In the genomic region with DNA sequence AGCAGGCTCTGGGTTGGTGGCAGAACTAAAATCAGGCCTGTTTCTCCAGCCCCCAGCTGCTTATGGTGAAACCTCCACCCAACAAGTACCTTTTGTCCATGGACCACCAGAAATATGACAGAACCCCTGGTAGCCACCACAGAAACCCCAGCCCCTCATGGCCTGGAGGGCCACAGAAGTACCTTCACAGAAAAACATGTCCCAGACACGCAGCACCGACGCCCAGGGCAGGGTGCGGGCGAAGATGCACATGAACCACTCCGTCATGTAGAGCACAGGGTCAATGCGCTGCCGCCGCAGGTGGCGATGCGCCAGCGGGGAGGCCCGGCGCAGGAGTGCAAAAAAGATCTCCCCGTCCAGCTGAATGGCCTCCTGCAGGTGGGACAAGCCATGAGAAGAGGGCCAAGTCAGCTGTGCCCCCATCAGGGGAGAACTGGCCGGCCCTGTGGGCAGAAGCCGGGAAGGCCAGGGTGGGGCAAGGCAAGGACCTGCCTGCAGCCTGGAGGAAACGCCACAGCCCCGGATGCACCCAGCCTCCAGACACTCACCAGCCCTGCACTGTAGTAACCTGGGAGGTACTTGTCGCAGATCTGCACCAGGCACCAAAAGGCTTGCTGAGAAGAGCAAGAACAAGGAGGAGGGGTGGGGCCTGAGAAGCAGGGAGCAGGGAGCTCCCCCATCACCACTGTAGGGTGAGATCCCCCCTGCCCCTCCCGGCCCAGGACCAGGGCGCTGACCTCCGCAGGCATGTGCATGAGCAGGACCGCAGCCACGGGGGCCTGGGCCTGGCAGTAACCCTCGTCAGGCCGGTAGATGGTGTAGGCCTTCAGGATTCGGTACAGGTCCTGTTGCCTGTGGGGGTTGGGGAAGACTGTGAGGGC, we compare ENCODE assay signal across 18 cellular contexts. TPM values are rescaled to one million over a fixed set of nuclear protein-coding genes. Genes with fewer than 3 reads are reported as not detected.
DNase-seq lines count a peak whose midpoint lies in the region; ATAC-seq and TF ChIP-seq lines count a peak whose summit lies in the region.
"Had no signal": no experiment of that assay in that cellular context is flagged by ENCODE, and none has a peak within 500 bp of the region (broad histone marks: within the 10 kb centered on the region; RNA-seq: fewer than 3 reads in every experiment).

No MANE protein-coding gene starts in this region.

- H3K4me3 ChIP-seq in GM23338 (no peak overlapping the region), trophoblast cell (ENCODE audit: low read depth, low read length) (no peak overlapping the region)

- peaks cover 20% of the 10 kb centered on the region for H3K4me1 Mint-ChIP-seq in activated naive CD4-positive, alpha-beta T cell treated with anti-CD3 and anti-CD28 coated beads for 36 hours (ENCODE audit: low read depth)
- H3K4me1 Mint-ChIP-seq in GM23338 (peaks cover 29% of the 10 kb centered on the region), chondrocyte (ENCODE audit: low read depth) (peaks cover 24% of the 10 kb centered on the region)

- H4K20me1 ChIP-seq in GM23338 (replicated peaks; ENCODE audit: insufficient read depth) = peaks cover 4% of the 10 kb centered on the region; the same call in 1 of the 2 replicates

- H3K79me1 ChIP-seq in trophoblast cell (ENCODE audit: low read length) = peaks cover 15% of the 10 kb centered on the region

- H3K79me2 ChIP-seq in GM23338 (replicated peaks; ENCODE audit: insufficient read depth) (peaks cover 11% of the 10 kb centered on the region), trophoblast cell (ENCODE audit: control insufficient read depth, insufficient read depth, low read length, poor library complexity) (peaks cover 10% of the 10 kb centered on the region)

- H3K27ac ChIP-seq in GM23338 (ENCODE audit: low read depth) (no peak overlapping the region), trophoblast cell (ENCODE audit: low read depth, low read length) (peak overlapping the region; percentile 45)

- H3K9me3 ChIP-seq in trophoblast cell (ENCODE audit: insufficient read depth, low read depth, low read length) = no peaks in the 10 kb centered on the region

- H3K27me3 Mint-ChIP-seq in activated naive CD4-positive, alpha-beta T cell treated with anti-CD3 and anti-CD28 coated beads for 36 hours (ENCODE audit: low read depth) = no peaks in the 10 kb centered on the region
- peaks cover 23% of the 10 kb centered on the region for H3K27me3 Mint-ChIP-seq in GM23338 (ENCODE audit: insufficient read depth, low read depth, poor library complexity)
- no peaks in the 10 kb centered on the region for H3K27me3 Mint-ChIP-seq in chondrocyte (ENCODE audit: low read depth)
- H3K27me3 Mint-ChIP-seq: CD8-positive, alpha-beta memory T cell had no signal

- peak overlapping the region; percentile 61 for H3K27ac Mint-ChIP-seq in activated naive CD4-positive, alpha-beta T cell treated with anti-CD3 and anti-CD28 coated beads for 36 hours
- H3K27ac Mint-ChIP-seq in GM23338 = no peak overlapping the region
- peak overlapping the region; percentile 8 for H3K27ac Mint-ChIP-seq in chondrocyte (ENCODE audit: unreplicated experiment)

- no peak overlapping the region for H2BK120ac ChIP-seq in trophoblast cell (ENCODE audit: insufficient read depth, low read length, poor library complexity)

- WGBS in trophoblast cell (ENCODE audit: extremely low coverage, insufficient coverage, insufficient read length) = no CpG with 5 or more reads among the region's 28 CpGs

- intact Hi-C loops in activated naive CD4-positive, alpha-beta T cell treated with anti-CD3 and anti-CD28 coated beads for 36 hours (cut with micrococcal nuclease) = no loop called here

- H3K36me3 Mint-ChIP-seq in activated naive CD4-positive, alpha-beta T cell treated with anti-CD3 and anti-CD28 coated beads for 36 hours (ENCODE audit: low read depth) = peaks cover 16% of the 10 kb centered on the region
- H3K36me3 Mint-ChIP-seq in GM23338 (ENCODE audit: low read depth) (peaks cover 34% of the 10 kb centered on the region), chondrocyte (ENCODE audit: low read depth) (peaks cover 18% of the 10 kb centered on the region)

- H3K14ac ChIP-seq in trophoblast cell (ENCODE audit: low read length) = no peak overlapping the region

- DNase-seq in activated naive CD4-positive, alpha-beta T cell treated with anti-CD3 and anti-CD28 coated beads for 36 hours = no peak
- DNase-seq in activated naive CD4-positive, alpha-beta T cell (lab: John Stamatoyannopoulos, UW) = no peak
- DNase-seq in GM23338 (ENCODE audit: low spot score) (peak; percentile 57), chondrocyte (ENCODE audit: low spot score) (no peak), trophoblast cell (no peak), OCI-M1 (lab: John Stamatoyannopoulos, UW) (no peak)
- DNase-seq: ACHN, GF-D8, GOT3, Kasumi-1, NCI-H1417 treated with DMSO at 0.1 percent for 48 hours, NCI-H2029, NCI-H510A, NCI-H82, SIG-M5 had no signal

- 0 out of 2 replicates have a peak, but pooled peaks cover 3% of the 10 kb centered on the region for H3F3A ChIP-seq in GM23338 (replicated peaks; ENCODE audit: low read depth)

- no peak overlapping the region for H3K9ac ChIP-seq in trophoblast cell (ENCODE audit: low read length)

- no peaks in the 10 kb centered on the region for H3K36me3 ChIP-seq in GM23338 (ENCODE audit: insufficient read depth)
- H3K36me3 ChIP-seq in trophoblast cell (ENCODE audit: control insufficient read depth in 1 of 2, insufficient read depth in 2 of 2, low read length in 2 of 2) = peaks cover 36 to 41% of the 10 kb centered on the region in 2 experiments

- no peak overlapping the region for H2BK5ac ChIP-seq in trophoblast cell (ENCODE audit: low read depth, low read length, poor library complexity)

- no peak overlapping the region for H2AFZ ChIP-seq in GM23338
- no peak overlapping the region for H2AFZ ChIP-seq in trophoblast cell (ENCODE audit: insufficient read depth, low read length, poor library complexity)

- H2BK12ac ChIP-seq in trophoblast cell (ENCODE audit: low read length) = no peak overlapping the region

- H3K9me3 Mint-ChIP-seq in activated naive CD4-positive, alpha-beta T cell treated with anti-CD3 and anti-CD28 coated beads for 36 hours = no peaks in the 10 kb centered on the region
- H3K9me3 Mint-ChIP-seq in GM23338 = peaks cover 4% of the 10 kb centered on the region; the same call in 2 of the 3 replicates
- H3K9me3 Mint-ChIP-seq in chondrocyte (ENCODE audit: low read depth) = no peaks in the 10 kb centered on the region
- H3K9me3 Mint-ChIP-seq: CD8-positive, alpha-beta memory T cell had no signal

- ATAC-seq in GM23338 (no peak; the same call in 2 of the 3 replicates), HG02884 (IDR thresholded peaks at IDR 0.05; ENCODE audit: unreplicated experiment) (no peak), GM21576 (IDR thresholded peaks at IDR 0.05; ENCODE audit: unreplicated experiment) (no peak)

- no peak overlapping the region for H2AK5ac ChIP-seq in trophoblast cell (ENCODE audit: low read length)

- no peak overlapping the region for H3K4me3 Mint-ChIP-seq in activated naive CD4-positive, alpha-beta T cell treated with anti-CD3 and anti-CD28 coated beads for 36 hours
- H3K4me3 Mint-ChIP-seq in GM23338 (no peak overlapping the region), chondrocyte (ENCODE audit: unreplicated experiment) (no peak overlapping the region)

- no peaks in the 10 kb centered on the region for H3K27me3 ChIP-seq in GM23338 (ENCODE audit: insufficient read depth)
- H3K27me3 ChIP-seq in trophoblast cell (ENCODE audit: insufficient read depth, low read length) = no peaks in the 10 kb centered on the region

- CTCF ChIA-PET in activated naive CD4-positive, alpha-beta T cell treated with anti-CD3 and anti-CD28 coated beads for 36 hours (lab: Charles Lee) = interaction anchor here (1.9 kb wide), 1 partner anchor 8 kb away, joined by 7 read pairs; no protein-coding TSS in a partner anchor

- H3K23ac ChIP-seq in trophoblast cell (ENCODE audit: low read length) = no peak overlapping the region

- H3K9me2 ChIP-seq in GM23338 (ENCODE audit: insufficient read depth) = no peaks in the 10 kb centered on the region

- H3K4me1 ChIP-seq in GM23338 (ENCODE audit: insufficient read depth) (peaks cover 3% of the 10 kb centered on the region; the same call in 1 of the 2 replicates), trophoblast cell (ENCODE audit: control insufficient read depth in 1 of 2, insufficient read depth in 2 of 2, low read length in 2 of 2) (peaks cover 15 to 20% of the 10 kb centered on the region in 2 experiments)

- no peak overlapping the region for H3K4me2 ChIP-seq in GM23338
- H3K4me2 ChIP-seq in trophoblast cell (ENCODE audit: low read length) = no peak overlapping the region

- no peak overlapping the region for H3K18ac ChIP-seq in trophoblast cell (ENCODE audit: low read length)

- no peak overlapping the region for H3K4ac ChIP-seq in trophoblast cell (ENCODE audit: low read depth, low read length)

- H4K12ac ChIP-seq in trophoblast cell (ENCODE audit: low read depth, low read length) = peak overlapping the region; percentile 22

- no peak overlapping the region for H4K8ac ChIP-seq in trophoblast cell (ENCODE audit: low read depth, low read length)

- H4K91ac ChIP-seq in trophoblast cell (ENCODE audit: low read depth, low read length) = no peak overlapping the region

- TF ChIP-seq CTCF in GM23338 (conservative IDR thresholded peaks at IDR 0.05; ENCODE audit: low read depth in 2 of 2) = peak in 1 of 2 experiments; percentile 51; a peak in 2 of 4 replicates
- TF ChIP-seq CTCF in chondrocyte (IDR thresholded peaks at IDR 0.05) = no peak

RNA-seq across cellular contexts. Expression of gene CD2BP2, which starts 4.1 kb away (rescaled TPM):
- total RNA-seq in activated naive CD4-positive, alpha-beta T cell treated with anti-CD3 and anti-CD28 coated beads for 36 hours = 10 to 100 TPM; 39.2 to 41.4 TPM
- 33.9 and 38.7 TPM in 2 replicates for total RNA-seq in GM23338 (2014; rRNA removed; shearing (Covaris generic))
- 21.0 and 23.1 TPM in 2 replicates for polyA plus RNA-seq in GM23338 (2016; fragmentation: Nextera tagmentation; extraction: Ambion mirVana)
- 53.2 to 61.0 TPM (median 55.8 TPM) in 3 replicates for total RNA-seq in chondrocyte
- polyA plus RNA-seq in trophoblast cell (2013) = 35.5 and 38.3 TPM in 2 replicates

RNA-seq across cellular contexts. Expression of gene TBC1D10B, which starts 11.1 kb away (rescaled TPM):
- 10 to 100 TPM; 36.6 to 38.4 TPM for total RNA-seq in activated naive CD4-positive, alpha-beta T cell treated with anti-CD3 and anti-CD28 coated beads for 36 hours
- 19.6 and 30.8 TPM in 2 replicates for total RNA-seq in GM23338 (2014; rRNA removed; shearing (Covaris generic))
- polyA plus RNA-seq in GM23338 (2016; fragmentation: Nextera tagmentation; extraction: Ambion mirVana) = 13.3 TPM in 2 replicates
- total RNA-seq in chondrocyte = 43.3 to 48.6 TPM (median 44.2 TPM) in 3 replicates
- 29.4 and 29.9 TPM in 2 replicates for polyA plus RNA-seq in trophoblast cell (2013)

RNA-seq across cellular contexts. Expression of gene MYL11, which starts 15.4 kb away (rescaled TPM):
- total RNA-seq in activated naive CD4-positive, alpha-beta T cell treated with anti-CD3 and anti-CD28 coated beads for 36 hours = under 1 TPM; 0.67 to 0.86 TPM
- total RNA-seq in GM23338 (2014; rRNA removed; shearing (Covaris generic)) = not detected in 2 replicates
- 3.5 and 7.3 TPM in 2 replicates for polyA plus RNA-seq in GM23338 (2016; fragmentation: Nextera tagmentation; extraction: Ambion mirVana)
- 0.82 to 2.2 TPM (median 1.4 TPM) in 3 replicates for total RNA-seq in chondrocyte
- 4.0 and 5.0 TPM in 2 replicates for polyA plus RNA-seq in trophoblast cell (2013)

RNA-seq across cellular contexts. Expression of gene SEPTIN1, which starts 23.1 kb away (rescaled TPM):
- total RNA-seq in activated naive CD4-positive, alpha-beta T cell treated with anti-CD3 and anti-CD28 coated beads for 36 hours = 100 to 1,000 TPM; 133 to 134 TPM
- 0.21 and 0.35 TPM in 2 replicates for total RNA-seq in GM23338 (2014; rRNA removed; shearing (Covaris generic))
- polyA plus RNA-seq in GM23338 (2016; fragmentation: Nextera tagmentation; extraction: Ambion mirVana) = 3.3 and 3.9 TPM in 2 replicates
- 0.85 to 1.7 TPM (median 1.3 TPM) in 3 replicates for total RNA-seq in chondrocyte
- 1.3 and 1.5 TPM in 2 replicates for polyA plus RNA-seq in trophoblast cell (2013)

RNA-seq across cellular contexts. Expression of gene ZNF48, which starts 36.0 kb away (rescaled TPM):
- total RNA-seq in activated naive CD4-positive, alpha-beta T cell treated with anti-CD3 and anti-CD28 coated beads for 36 hours = 1 to 10 TPM; 5.3 to 6.0 TPM
- 37.9 and 44.3 TPM in 2 replicates for total RNA-seq in GM23338 (2014; rRNA removed; shearing (Covaris generic))
- 4.8 and 6.2 TPM in 2 replicates for polyA plus RNA-seq in GM23338 (2016; fragmentation: Nextera tagmentation; extraction: Ambion mirVana)
- total RNA-seq in chondrocyte = 10.6 to 11.8 TPM (median 10.8 TPM) in 3 replicates
- 11.6 and 12.1 TPM in 2 replicates for polyA plus RNA-seq in trophoblast cell (2013)
